In genomic region chr11:85540181-85540580, GRCh38 we compare ENCODE assay signal across 17 cellular contexts.
"Had no signal": no experiment of that assay in that cellular context is flagged by ENCODE, and none has a peak within 500 bp of the region (broad histone marks: within the 10 kb centered on the region; RNA-seq: fewer than 3 reads in every experiment).

No MANE protein-coding gene starts in this region.

- H3K4me1 Mint-ChIP-seq: activated B cell treated with CpG ODN at 0.5 μM for 24 hours; activated naive CD8-positive, alpha-beta T cell treated with anti-CD3 and anti-CD28 coated beads for 36 hours; memory B cell had no signal

- H3K27me3 ChIP-seq: heart right ventricle, ovary had no signal

- H3K4me3 ChIP-seq: heart right ventricle, ovary, skin epidermis had no signal

- H3K27me3 Mint-ChIP-seq: activated B cell treated with CpG ODN at 0.5 μM for 24 hours; activated naive CD8-positive, alpha-beta T cell treated with anti-CD3 and anti-CD28 coated beads for 36 hours; brain; memory B cell; natural killer cell treated with Interleukin-12 subunit alpha and Interleukin-12 subunit beta and Interleukin-15 and Interleukin-18, amount 100 ng/mL, for 72 hours had no signal

- ATAC-seq: activated T-cell treated with anti-CD3 and anti-CD28 coated beads, Interleukin-2, amount 50 U/mL, for 72 hours; left lobe of liver had no signal

- H3K9me3 ChIP-seq: ovary had no signal

- H3K27ac ChIP-seq: ovary, skin epidermis had no signal

- H3K36me3 ChIP-seq: ovary had no signal

- DNase-seq: activated B cell treated with CpG ODN at 0.5 μM for 24 hours; activated CD4-positive, alpha-beta T cell treated with anti-CD3 and anti-CD28 coated beads for 48 hours; activated CD8-positive, alpha-beta memory T cell treated with anti-CD3 and anti-CD28 coated beads, Interleukin-2, amount 50 U/mL, for 48 hours; activated gamma-delta T cell treated with Interleukin-2 at 50 U/mL for 16 hours; activated naive CD8-positive, alpha-beta T cell treated with anti-CD3 and anti-CD28 coated beads for 36 hours; activated T-cell treated with anti-CD3 and anti-CD28 coated beads, Interleukin-2, amount 50 U/mL, for 72 hours; effector CD8-positive, alpha-beta T cell; heart right ventricle; stimulated activated CD4-positive, alpha-beta T cell treated with anti-CD3 and anti-CD28 coated beads, Interleukin-4, amount 100 ng/mL, for 24 hours; stimulated activated naive CD4-positive, alpha-beta T cell; trophoblast cell had no signal

- H3K9me3 Mint-ChIP-seq: memory B cell; natural killer cell treated with Interleukin-12 subunit alpha and Interleukin-12 subunit beta and Interleukin-15 and Interleukin-18, amount 100 ng/mL, for 72 hours had no signal

- H3K4me3 Mint-ChIP-seq: activated B cell treated with CpG ODN at 0.5 μM for 24 hours; activated naive CD8-positive, alpha-beta T cell treated with anti-CD3 and anti-CD28 coated beads for 36 hours; activated T-cell treated with anti-CD3 and anti-CD28 coated beads, Interleukin-2, amount 50 U/mL, for 72 hours; brain; memory B cell; natural killer cell treated with Interleukin-12 subunit alpha and Interleukin-12 subunit beta and Interleukin-15 and Interleukin-18, amount 100 ng/mL, for 72 hours had no signal

- H3K27ac Mint-ChIP-seq: activated B cell treated with CpG ODN at 0.5 μM for 24 hours; activated naive CD8-positive, alpha-beta T cell treated with anti-CD3 and anti-CD28 coated beads for 36 hours; activated T-cell treated with anti-CD3 and anti-CD28 coated beads, Interleukin-2, amount 50 U/mL, for 72 hours; memory B cell; natural killer cell treated with Interleukin-12 subunit alpha and Interleukin-12 subunit beta and Interleukin-15 and Interleukin-18, amount 100 ng/mL, for 72 hours had no signal
